Comparison of ENCODE assay signal across 1 cellular context in genomic region chr6:7731289-7731688, GRCh38.
TF ChIP-seq lines count a peak whose summit lies in the region.

No MANE protein-coding gene starts in this region.

TF ChIP-seq in endothelial cell of umbilical vein, 7 proteins besides CTCF, POLR2A, EP300 and RAD21:
- TF ChIP-seq FOS (IDR thresholded peaks at IDR 0.05; ENCODE audit: borderline replicate concordance, insufficient read depth, low read length) (no peak), JUN (IDR thresholded peaks at IDR 0.05; ENCODE audit: borderline replicate concordance, insufficient read depth, insufficient read length, low read depth) (no peak), MYC (IDR thresholded peaks at IDR 0.05; ENCODE audit: low read depth, low read length) (no peak), EZH2 (IDR thresholded peaks at IDR 0.05; ENCODE audit: borderline replicate concordance, low read depth, low read length, severe bottlenecking) (no peak), POLR2AphosphoS5 (IDR thresholded peaks at IDR 0.05; ENCODE audit: insufficient read depth, low read depth, low read length) (no peak), GATA2 (IDR thresholded peaks at IDR 0.05; ENCODE audit: insufficient read depth, insufficient read length, low read depth, low read length) (no peak), MAX (IDR thresholded peaks at IDR 0.05; ENCODE audit: insufficient read depth, insufficient read length) (no peak)
